8 cellular contexts compared by ENCODE assay signal in genomic region chr5:50963647-50964584, GRCh38.
DNase-seq lines count a peak whose midpoint lies in the region; ATAC-seq, FAIRE-seq and TF ChIP-seq lines count a peak whose summit lies in the region.

No MANE protein-coding gene starts in this region.

- no peaks in the 10 kb centered on the region for H3K9me3 Mint-ChIP-seq in HFFc6

- H3K4me3 ChIP-seq in right atrium auricular region, result peak overlapping the region; percentile 25 to 46
- peak overlapping the region; percentile 36 to 42 for H3K4me3 ChIP-seq in small intestine (ENCODE audit: low read depth in 1 of 2, low read length in 2 of 2)

- H3K27ac Mint-ChIP-seq in HFFc6, result no peak overlapping the region

- H3K27me3 ChIP-seq in right atrium auricular region (peaks cover 10 to 45% of the 10 kb centered on the region in 2 donors), small intestine (ENCODE audit: control insufficient read depth in 2 of 2, insufficient read depth in 2 of 2, low read length in 2 of 2) (peaks cover 0 to 20% of the 10 kb centered on the region in 2 donors)

- DNase-seq in CD1c-positive myeloid dendritic cell (ENCODE audit: extremely low spot score) (peak; percentile 17), HFFc6 (no peak), right atrium auricular region (ENCODE audit: low spot score) (no peak), small intestine (no peak), cerebellum (ENCODE audit: low spot score) (no peak)

- peak overlapping the region; percentile 30; the same call in 1 of the 2 replicates for H3K27ac ChIP-seq in VCaP
- H3K27ac ChIP-seq in right atrium auricular region, result no peak overlapping the region
- no peak overlapping the region for H3K27ac ChIP-seq in small intestine (ENCODE audit: low read depth in 1 of 2, low read length in 1 of 2)

- TF ChIP-seq CTCF in HFFc6 (IDR thresholded peaks at IDR 0.05), result no peak
- no peak for TF ChIP-seq CTCF in VCaP (conservative IDR thresholded peaks at IDR 0.05)
- TF ChIP-seq CTCF in right atrium auricular region (IDR thresholded peaks at IDR 0.05), result no peak

- H3K9me3 ChIP-seq in right atrium auricular region (no peaks in the 10 kb centered on the region), small intestine (ENCODE audit: control insufficient read depth, low read depth) (no peaks in the 10 kb centered on the region)

- H3K36me3 Mint-ChIP-seq in HFFc6 (ENCODE audit: low read depth), result no peaks in the 10 kb centered on the region; the same call in 1 of the 2 replicates

- H3K36me3 ChIP-seq in right atrium auricular region (no peaks in the 10 kb centered on the region), small intestine (ENCODE audit: control insufficient read depth in 2 of 2, insufficient read depth in 2 of 2, low read length in 2 of 2) (no peaks in the 10 kb centered on the region)

- H3K4me3 Mint-ChIP-seq in HFFc6, result peak overlapping the region; percentile 88

- FAIRE-seq in small intestine (lab: Jason Lieb, UNC), result no peak

- peaks cover 55% of the 10 kb centered on the region for H3K27me3 Mint-ChIP-seq in HFFc6 (ENCODE audit: insufficient read depth)

- no peak for ATAC-seq in HG03280 (IDR thresholded peaks at IDR 0.05; ENCODE audit: unreplicated experiment)
- no peak for ATAC-seq in HG03460 (IDR thresholded peaks at IDR 0.05; ENCODE audit: unreplicated experiment)

- H3K4me1 Mint-ChIP-seq in HFFc6 (ENCODE audit: low read depth), result peaks cover 35% of the 10 kb centered on the region

- WGBS in small intestine, 3 donors, result 3 to 10% (median 5%) methylated on average over 37 to 41 of the region's 42 CpGs

- H3K4me1 ChIP-seq in right atrium auricular region (peaks cover 0 to 34% of the 10 kb centered on the region in 2 donors), small intestine (ENCODE audit: control insufficient read depth in 2 of 2, insufficient read depth in 1 of 2, low read depth in 1 of 2, low read length in 1 of 2) (peaks cover 2 to 15% of the 10 kb centered on the region in 2 donors)
